1 cellular context compared by ENCODE assay signal in the genomic region with DNA sequence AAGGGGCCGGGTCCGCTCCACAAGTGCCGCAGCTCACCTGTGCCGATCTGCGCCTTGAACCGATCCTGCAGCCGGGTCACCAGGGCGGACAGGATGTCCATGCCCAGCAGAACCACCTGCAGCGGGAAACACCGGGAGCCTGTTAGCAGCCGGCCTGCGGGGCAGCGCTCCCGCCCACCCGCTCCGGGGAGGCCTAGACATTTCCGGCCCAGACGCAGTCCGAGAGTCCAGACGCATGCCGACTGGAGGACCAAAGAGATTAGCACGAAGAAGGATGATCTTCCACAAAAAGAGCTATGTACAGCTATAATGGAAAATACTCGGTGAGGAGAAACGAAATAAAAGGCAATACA.
TF ChIP-seq lines count a peak whose summit lies in the region.

No MANE protein-coding gene starts in this region.

TF ChIP-seq in WTC11, 78 proteins besides CTCF, POLR2A, EP300 and RAD21 (continued from another document):
- TF ChIP-seq ESRRA (CRISPR knock-in tag; IDR thresholded peaks at IDR 0.05; ENCODE audit: borderline replicate concordance) = 0 out of 2 replicates have a peak, but pooled peaks have one; percentile 59
- TF ChIP-seq, protein P1, sequence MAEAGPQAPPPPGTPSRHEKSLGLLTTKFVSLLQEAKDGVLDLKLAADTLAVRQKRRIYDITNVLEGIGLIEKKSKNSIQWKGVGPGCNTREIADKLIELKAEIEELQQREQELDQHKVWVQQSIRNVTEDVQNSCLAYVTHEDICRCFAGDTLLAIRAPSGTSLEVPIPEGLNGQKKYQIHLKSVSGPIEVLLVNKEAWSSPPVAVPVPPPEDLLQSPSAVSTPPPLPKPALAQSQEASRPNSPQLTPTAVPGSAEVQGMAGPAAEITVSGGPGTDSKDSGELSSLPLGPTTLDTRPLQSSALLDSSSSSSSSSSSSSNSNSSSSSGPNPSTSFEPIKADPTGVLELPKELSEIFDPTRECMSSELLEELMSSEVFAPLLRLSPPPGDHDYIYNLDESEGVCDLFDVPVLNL (CRISPR knock-in tag; IDR thresholded peaks at IDR 0.05; ENCODE audit: borderline replicate concordance, low read depth) = peak; percentile 50; the same call in 1 of the 2 replicates
- TF ChIP-seq TEAD1 (CRISPR knock-in tag; IDR thresholded peaks at IDR 0.05) = peak; percentile 12; the same call in 1 of the 2 replicates
- TF ChIP-seq, protein P2, sequence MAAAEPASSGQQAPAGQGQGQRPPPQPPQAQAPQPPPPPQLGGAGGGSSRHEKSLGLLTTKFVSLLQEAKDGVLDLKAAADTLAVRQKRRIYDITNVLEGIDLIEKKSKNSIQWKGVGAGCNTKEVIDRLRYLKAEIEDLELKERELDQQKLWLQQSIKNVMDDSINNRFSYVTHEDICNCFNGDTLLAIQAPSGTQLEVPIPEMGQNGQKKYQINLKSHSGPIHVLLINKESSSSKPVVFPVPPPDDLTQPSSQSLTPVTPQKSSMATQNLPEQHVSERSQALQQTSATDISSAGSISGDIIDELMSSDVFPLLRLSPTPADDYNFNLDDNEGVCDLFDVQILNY (CRISPR knock-in tag; IDR thresholded peaks at IDR 0.05) = peak; percentile 58; the same call in 1 of the 2 replicates
TF ChIP-seq in WTC11: peak in this region for 17.
